ENCODE assay signal across 7 cellular contexts in genomic region chr1:89383185-89383584, GRCh38. TPM values are rescaled to one million over a fixed set of nuclear protein-coding genes. Genes with fewer than 3 reads are reported as not detected.
"Had no signal": no experiment of that assay in that cellular context is flagged by ENCODE, and none has a peak within 500 bp of the region (broad histone marks: within the 10 kb centered on the region; RNA-seq: fewer than 3 reads in every experiment).

No MANE protein-coding gene starts in this region.

- H3K9me3 Mint-ChIP-seq: GM23338, H9 had no signal

- H3K4me3 Mint-ChIP-seq: GM23338, H9 had no signal

- DNase-seq: H9, HCEC 1CT, IMR-90 had no signal

- H3K4me3 ChIP-seq: GM23338, K562 had no signal

- H3K27ac Mint-ChIP-seq: GM23338, H9 had no signal

- ATAC-seq: GM23338, K562 had no signal

RNA-seq across cellular contexts. Expression of gene GBP6, which starts 19.3 kb away (rescaled TPM):
- total RNA-seq: GM23338, H1, H9, HT-29, IMR-90, K562 had no signal
